ENCODE assay signal across 16 cellular contexts in the genomic region with DNA sequence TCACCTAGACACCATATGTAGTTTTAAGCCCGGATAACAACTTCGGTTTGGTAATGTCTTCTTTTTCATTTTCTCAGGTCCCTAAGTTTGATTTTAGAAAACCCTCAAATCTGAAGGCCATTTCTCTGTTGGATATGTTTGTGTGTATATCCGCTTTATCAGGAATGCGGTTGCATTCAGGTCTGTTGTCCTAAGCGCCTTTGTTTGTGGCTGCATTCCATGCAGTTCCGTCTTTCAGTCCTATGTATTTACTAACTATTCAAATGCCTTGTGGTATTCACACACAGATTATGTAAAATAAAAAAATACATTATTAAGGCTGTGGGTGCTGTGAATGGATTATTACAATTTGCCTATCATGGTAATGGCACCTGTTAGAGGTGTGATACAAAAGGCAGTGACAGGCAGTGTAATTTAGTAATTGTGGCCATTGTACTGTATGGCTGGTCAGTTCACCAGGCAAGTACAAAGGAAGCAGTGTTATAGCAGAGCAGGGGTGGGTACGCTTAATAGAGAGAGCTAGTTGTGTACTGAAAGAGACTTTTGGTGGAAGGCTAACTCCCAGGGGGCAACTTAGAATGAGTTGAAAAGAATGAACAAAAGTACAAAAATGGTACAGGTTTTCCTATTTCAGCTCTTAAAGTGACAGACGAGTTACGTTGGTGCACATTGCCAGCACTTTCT.
DNase-seq lines count a peak whose midpoint lies in the region; ATAC-seq lines count a peak whose summit lies in the region.
"Had no signal": no experiment of that assay in that cellular context is flagged by ENCODE, and none has a peak within 500 bp of the region (broad histone marks: within the 10 kb centered on the region; RNA-seq: fewer than 3 reads in every experiment).

No MANE protein-coding gene starts in this region.

- in situ Hi-C loops in GM23248 (cut with MboI) = no loop called here

- no peaks in the 10 kb centered on the region for H3K9me2 ChIP-seq in GM23248 (ENCODE audit: insufficient read depth)

- no peak overlapping the region for H3K4me3 ChIP-seq in GM23248
- H3K4me3 ChIP-seq: SK-N-MC had no signal

- no peaks in the 10 kb centered on the region for H3K9me3 ChIP-seq in GM23248 (ENCODE audit: low read depth)

- H3K79me2 ChIP-seq in GM23248 (ENCODE audit: insufficient read depth) = no peaks in the 10 kb centered on the region

- H2AFZ ChIP-seq in GM23248 = no peak overlapping the region

- H3K4me1 ChIP-seq in GM23248 (ENCODE audit: insufficient read depth) = peaks cover 53% of the 10 kb centered on the region

- DNase-seq in GM23248 = no peak
- peak; percentile 43 for DNase-seq in HuH-7 (ENCODE audit: low spot score)
- DNase-seq in astrocyte of the hippocampus (ENCODE audit: low read depth, low spot score) = peak; percentile 60
- DNase-seq in medulla oblongata (ENCODE audit: extremely low spot score) = peak; percentile 50
- DNase-seq in stimulated activated CD4-positive, alpha-beta T cell treated with anti-CD3 and anti-CD28 coated beads, Interleukin-15, amount 100 ng/mL, for 24 hours = no peak
- no peak for DNase-seq in CD1c-positive myeloid dendritic cell (ENCODE audit: extremely low spot score)
- DNase-seq in SK-N-DZ (ENCODE audit: low spot score) = no peak
- DNase-seq: Calu3; CD4-positive, CD25-positive, alpha-beta regulatory T cell; DMS53; NCI-H1092 treated with DMSO at 0.1 percent for 48 hours; NCI-H1694 treated with DMSO at 0.1 percent for 48 hours; NCI-H446 had no signal

- H3K27me3 ChIP-seq in GM23248 (replicated peaks; ENCODE audit: insufficient read depth) = no peaks in the 10 kb centered on the region

- no peak for ATAC-seq in HG03432 (IDR thresholded peaks at IDR 0.05; ENCODE audit: unreplicated experiment)
- ATAC-seq: Panc1 had no signal

- WGBS in GM23248 (ENCODE audit: low coverage in 1 of 2, low lambda C conversion rate in 2 of 2, missing lambda C conversion rate in 2 of 2), 2 experiments = 94 to 97% methylated on average over 9 of the region's 9 CpGs

- no peaks in the 10 kb centered on the region for H3K36me3 ChIP-seq in GM23248 (ENCODE audit: low read depth)

- H4K20me1 ChIP-seq in GM23248 (ENCODE audit: insufficient read depth) = no peaks in the 10 kb centered on the region

- H3F3A ChIP-seq in GM23248 (ENCODE audit: insufficient read depth) = peaks cover 44% of the 10 kb centered on the region

- H3K4me2 ChIP-seq in GM23248 (ENCODE audit: unreplicated experiment) = peak overlapping the region; percentile 66

- H3K9ac ChIP-seq in GM23248 = no peak overlapping the region

- peak overlapping the region; percentile 77 for H3K27ac ChIP-seq in GM23248
- H3K27ac ChIP-seq: SK-N-MC had no signal

Comparison
In these comparisons a context has a peak if more than half of its experiments do, and no peak if none do; other contexts are left out.
1. DNase-seq: peak in HuH-7 (single experiment), astrocyte of the hippocampus (single experiment) and medulla oblongata (single experiment); none in GM23248 (single experiment), stimulated activated CD4-positive, alpha-beta T cell treated with anti-CD3 and anti-CD28 coated beads, Interleukin-15, amount 100 ng/mL, for 24 hours (single experiment), CD1c-positive myeloid dendritic cell (single experiment) and SK-N-DZ (single experiment).